Comparison of ENCODE assay signal across 8 cellular contexts in genomic region chr9:99184427-99185327, GRCh38. TPM values are rescaled to one million over a fixed set of nuclear protein-coding genes. Genes with fewer than 3 reads are reported as not detected.
DNase-seq lines count a peak whose midpoint lies in the region; ATAC-seq and TF ChIP-seq lines count a peak whose summit lies in the region.

No MANE protein-coding gene starts in this region.

- no peak for TF ChIP-seq POLR2A in esophagus squamous epithelium (IDR thresholded peaks at IDR 0.05)

- peak overlapping the region; percentile 42; the same call in 1 of the 2 replicates for H2AFZ ChIP-seq in OCI-LY7 (ENCODE audit: low read length)

- no peaks in the 10 kb centered on the region for H4K20me1 ChIP-seq in OCI-LY7 (ENCODE audit: insufficient read depth, low read length)

- peaks cover 8% of the 10 kb centered on the region for H3K36me3 Mint-ChIP-seq in natural killer cell treated with Interleukin-12 subunit alpha and Interleukin-12 subunit beta and Interleukin-15 and Interleukin-18, amount 100 ng/mL, for 72 hours
- H3K36me3 Mint-ChIP-seq in stimulated activated memory B cell treated with anti-CD40 and anti-IgM and Interleukin-4, amounts not matched to agents 10 μg/mL and 1 μg/mL and 100 μg/mL, for 72 hours = peaks cover 13% of the 10 kb centered on the region

- H3K9me3 ChIP-seq in OCI-LY7 (ENCODE audit: low read length) (no peaks in the 10 kb centered on the region), esophagus squamous epithelium (no peaks in the 10 kb centered on the region)

- WGBS in esophagus squamous epithelium, 2 donors = 10 to 20% methylated on average over 13 to 27 of the region's 31 CpGs

- H3K4me2 ChIP-seq in OCI-LY7 (ENCODE audit: low read length) = no peak overlapping the region

- DNase-seq in Caki2 (ENCODE audit: low read depth) = peak; percentile 78
- DNase-seq in OCI-LY7 (ENCODE audit: low spot score) = peak; percentile 83
- DNase-seq in activated T-cell treated with anti-CD3 and anti-CD28 coated beads for 48 hours (ENCODE audit: low read depth) = peak; percentile 63
- DNase-seq in esophagus squamous epithelium (lab: John Stamatoyannopoulos, UW) = peak; percentile 11
- DNase-seq in natural killer cell treated with Interleukin-12 subunit alpha and Interleukin-12 subunit beta and Interleukin-15 and Interleukin-18, amount 100 ng/mL, for 72 hours (ENCODE audit: low spot score) = peak; percentile 86

- no peak overlapping the region for H3K27ac ChIP-seq in OCI-LY7 (ENCODE audit: low read depth, low read length, poor library complexity, severe bottlenecking)
- H3K27ac ChIP-seq in esophagus squamous epithelium = peak overlapping the region in 3 of 4 donors; percentile 29 to 47 (median 38)

- peak overlapping the region; percentile 74 for H3K4me3 Mint-ChIP-seq in natural killer cell treated with Interleukin-12 subunit alpha and Interleukin-12 subunit beta and Interleukin-15 and Interleukin-18, amount 100 ng/mL, for 72 hours
- H3K4me3 Mint-ChIP-seq in stimulated activated memory B cell treated with anti-CD40 and anti-IgM and Interleukin-4, amounts not matched to agents 10 μg/mL and 1 μg/mL and 100 μg/mL, for 72 hours = peak overlapping the region; percentile 25

- H3K4me3 ChIP-seq in OCI-LY7 (ENCODE audit: low read depth, low read length, poor library complexity, severe bottlenecking) (no peak overlapping the region), esophagus squamous epithelium (peak overlapping the region in 3 of 4 donors; percentile 9 to 52 (median 14))

- no TSS peak for BruUV-seq in OCI-LY7 (replicated peaks; lab: Mats Ljungman, UMichigan)

- intact Hi-C loops in OCI-LY7 (cut with micrococcal nuclease; ENCODE audit: unreplicated experiment) (loop anchor here (5.0 to 10.0 kb wide), 8 partner anchors 38 to 1410 kb away; partner anchors contain the start of genes ALG2 and SEC61B), esophagus squamous epithelium (cut with DNase I) (no loop called here)

- in situ Hi-C loops in Caki2 (cut with HindIII; ENCODE audit: low pct_unique_long_range_greater_than_20kb, low sequenced_read_pairs) = no loop called here

- TF ChIP-seq RAD21 in Ishikawa (IDR thresholded peaks at IDR 0.05; ENCODE audit: low read depth) = peak; percentile 87

- H3K9me3 Mint-ChIP-seq in natural killer cell treated with Interleukin-12 subunit alpha and Interleukin-12 subunit beta and Interleukin-15 and Interleukin-18, amount 100 ng/mL, for 72 hours = no peaks in the 10 kb centered on the region
- H3K9me3 Mint-ChIP-seq in stimulated activated memory B cell treated with anti-CD40 and anti-IgM and Interleukin-4, amounts not matched to agents 10 μg/mL and 1 μg/mL and 100 μg/mL, for 72 hours = no peaks in the 10 kb centered on the region

- peaks cover 13 to 14% of the 10 kb centered on the region in 2 donors for H3K27me3 Mint-ChIP-seq in natural killer cell treated with Interleukin-12 subunit alpha and Interleukin-12 subunit beta and Interleukin-15 and Interleukin-18, amount 100 ng/mL, for 72 hours
- no peaks in the 10 kb centered on the region for H3K27me3 Mint-ChIP-seq in stimulated activated memory B cell treated with anti-CD40 and anti-IgM and Interleukin-4, amounts not matched to agents 10 μg/mL and 1 μg/mL and 100 μg/mL, for 72 hours

- CTCF ChIA-PET in OCI-LY7 (lab: Charles Lee; ENCODE audit: unreplicated experiment) = interaction anchor here (0.5 to 0.8 kb wide), 2 partner anchors 28 to 48 kb away, joined by 3 to 4 read pairs; no protein-coding TSS in a partner anchor

- peaks cover 65 to 74% of the 10 kb centered on the region in 2 donors for H3K4me1 Mint-ChIP-seq in natural killer cell treated with Interleukin-12 subunit alpha and Interleukin-12 subunit beta and Interleukin-15 and Interleukin-18, amount 100 ng/mL, for 72 hours (ENCODE audit: low read depth in 2 of 2)
- H3K4me1 Mint-ChIP-seq in stimulated activated memory B cell treated with anti-CD40 and anti-IgM and Interleukin-4, amounts not matched to agents 10 μg/mL and 1 μg/mL and 100 μg/mL, for 72 hours = peaks cover 100% of the 10 kb centered on the region

- TF ChIP-seq EP300 in Ishikawa (IDR thresholded peaks at IDR 0.05; ENCODE audit: borderline replicate concordance) = no peak

- no peaks in the 10 kb centered on the region for H3K79me2 ChIP-seq in OCI-LY7 (ENCODE audit: insufficient read depth, low read depth, low read length)

- H3K27ac Mint-ChIP-seq in natural killer cell treated with Interleukin-12 subunit alpha and Interleukin-12 subunit beta and Interleukin-15 and Interleukin-18, amount 100 ng/mL, for 72 hours = peak overlapping the region; percentile 94 to 95
- H3K27ac Mint-ChIP-seq in stimulated activated memory B cell treated with anti-CD40 and anti-IgM and Interleukin-4, amounts not matched to agents 10 μg/mL and 1 μg/mL and 100 μg/mL, for 72 hours = peak overlapping the region; percentile 93

- H3K27me3 ChIP-seq in esophagus squamous epithelium = peaks cover 0 to 3% (median 0%) of the 10 kb centered on the region in 4 donors

- POLR2A ChIA-PET in OCI-LY7 (lab: Charles Lee) = interaction anchor here (0.7 to 1.1 kb wide), 2 partner anchors 38 to 834 kb away, joined by 3 read pairs; partner anchors contain the start of genes ALG2 and SEC61B

- no peaks in the 10 kb centered on the region for H3K36me3 ChIP-seq in OCI-LY7 (ENCODE audit: insufficient read depth, low read length)
- H3K36me3 ChIP-seq in esophagus squamous epithelium = no peaks in the 10 kb centered on the region

- H3K9me2 ChIP-seq in OCI-LY7 (ENCODE audit: insufficient read depth, low read length) = no peaks in the 10 kb centered on the region

- TF ChIP-seq CTCF in OCI-LY7 (conservative IDR thresholded peaks at IDR 0.05; ENCODE audit: low read length) (peak; percentile 92), esophagus squamous epithelium (IDR thresholded peaks at IDR 0.05) (peak; percentile 81 to 95 (median 91))

- ATAC-seq in GM21423 (IDR thresholded peaks at IDR 0.05; ENCODE audit: unreplicated experiment) = peak; percentile 51
- peak; percentile 80 to 85 for ATAC-seq in natural killer cell treated with Interleukin-12 subunit alpha and Interleukin-12 subunit beta and Interleukin-15 and Interleukin-18, amount 100 ng/mL, for 72 hours
- peak; percentile 87 for ATAC-seq in stimulated activated memory B cell treated with anti-CD40 and anti-IgM and Interleukin-4, amounts not matched to agents 10 μg/mL and 1 μg/mL and 100 μg/mL, for 72 hours

- H3K4me1 ChIP-seq in OCI-LY7 (ENCODE audit: insufficient read depth, low read length, poor library complexity, severe bottlenecking) (peaks cover 26% of the 10 kb centered on the region), esophagus squamous epithelium (peaks cover 0 to 13% (median 5%) of the 10 kb centered on the region in 3 donors)

TF ChIP-seq in Ishikawa, 13 proteins besides CTCF, POLR2A, EP300 and RAD21 (continues in another document):
- TF ChIP-seq TAF1 (IDR thresholded peaks at IDR 0.05; ENCODE audit: low read depth) (no peak), USF1 (IDR thresholded peaks at IDR 0.05) (no peak), MAX (IDR thresholded peaks at IDR 0.05) (no peak), CREB1 (IDR thresholded peaks at IDR 0.05; ENCODE audit: low read depth) (no peak), CEBPB (IDR thresholded peaks at IDR 0.05) (no peak), ZBTB7A (IDR thresholded peaks at IDR 0.05; ENCODE audit: low read depth) (no peak), YY1 (IDR thresholded peaks at IDR 0.05; ENCODE audit: low read depth) (no peak), TCF12 (IDR thresholded peaks at IDR 0.05; ENCODE audit: low read depth) (no peak)

RNA-seq across cellular contexts. Expression of gene ALG2, which starts 37.1 kb away (rescaled TPM):
- total RNA-seq in Caki2 (2014; rRNA removed; shearing (Covaris generic); ENCODE audit: low replicate concordance) = 19.5 and 21.1 TPM in 2 replicates
- total RNA-seq in OCI-LY7 (2014; rRNA removed; shearing (Covaris generic)) = 22.2 and 26.5 TPM in 2 replicates
- total RNA-seq in OCI-LY7 (2022) = 35.2 and 35.3 TPM in 2 replicates
- total RNA-seq in esophagus squamous epithelium = 10 to 100 TPM; 19.2 to 28.4 (median 25.1) TPM
- total RNA-seq in natural killer cell treated with Interleukin-12 subunit alpha and Interleukin-12 subunit beta and Interleukin-15 and Interleukin-18, amount 100 ng/mL, for 72 hours = 10 to 100 TPM; 56.9 to 62.2 TPM

RNA-seq across cellular contexts. Expression of gene SEC61B, which starts 37.4 kb away (rescaled TPM):
- 107 and 185 TPM in 2 replicates for total RNA-seq in Caki2 (2014; rRNA removed; shearing (Covaris generic); ENCODE audit: low replicate concordance)
- 97.5 and 106 TPM in 2 replicates for total RNA-seq in OCI-LY7 (2014; rRNA removed; shearing (Covaris generic))
- total RNA-seq in OCI-LY7 (2022) = 234 and 279 TPM in 2 replicates
- total RNA-seq in esophagus squamous epithelium = 100 to 1,000 TPM in 2 of 4 donors, 10 to 100 TPM in 2; 78.8 to 143 (median 117) TPM
- 100 to 1,000 TPM; 176 to 255 TPM for total RNA-seq in natural killer cell treated with Interleukin-12 subunit alpha and Interleukin-12 subunit beta and Interleukin-15 and Interleukin-18, amount 100 ng/mL, for 72 hours

Comparison
In these comparisons a context has a peak if more than half of its experiments do, and no peak if none do; other contexts are left out.
1. DNase-seq: peak in every context shown above with its lines; median percentile 86 in natural killer cell treated with Interleukin-12 subunit alpha and Interleukin-12 subunit beta and Interleukin-15 and Interleukin-18, amount 100 ng/mL, for 72 hours; 83 in OCI-LY7; 78 in Caki2; 63 in activated T-cell treated with anti-CD3 and anti-CD28 coated beads for 48 hours; 11 in esophagus squamous epithelium.